21 cellular contexts compared by ENCODE assay signal in the genomic region with DNA sequence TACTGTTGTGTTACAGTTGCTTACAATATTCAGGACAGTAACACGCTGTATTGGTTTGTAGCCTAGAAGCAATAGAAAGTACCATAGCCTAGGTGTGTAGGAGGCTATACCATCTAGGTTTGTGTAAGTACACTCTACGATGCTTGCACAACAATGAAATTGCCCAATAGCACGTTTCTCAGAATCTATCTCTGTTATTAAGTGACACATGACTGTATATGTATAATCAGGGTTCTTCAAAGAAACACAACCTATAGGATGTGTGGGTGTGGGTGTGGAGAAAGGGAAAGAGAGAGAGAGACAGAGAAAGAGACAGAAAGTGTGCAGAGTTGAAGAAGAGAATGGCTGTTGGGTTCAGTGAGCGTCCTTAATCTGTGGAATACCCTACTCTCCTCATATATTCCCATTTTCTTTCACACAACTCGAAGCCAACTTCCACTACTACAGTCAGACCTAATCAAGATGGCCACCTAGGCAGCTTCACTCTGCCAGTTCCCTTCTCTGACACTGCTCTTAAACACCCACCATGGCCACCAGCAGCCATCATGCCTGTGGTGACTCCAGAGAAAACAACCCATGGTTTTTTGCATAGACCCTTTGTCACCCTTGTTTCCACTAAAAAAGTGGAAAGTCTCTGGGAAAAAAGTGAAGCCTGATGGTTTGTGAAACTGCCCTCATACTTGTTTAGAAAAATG. TPM values are rescaled to one million over a fixed set of nuclear protein-coding genes. Genes with fewer than 3 reads are reported as not detected.
DNase-seq lines count a peak whose midpoint lies in the region; ATAC-seq and TF ChIP-seq lines count a peak whose summit lies in the region.
"Had no signal": no experiment of that assay in that cellular context is flagged by ENCODE, and none has a peak within 500 bp of the region (broad histone marks: within the 10 kb centered on the region; RNA-seq: fewer than 3 reads in every experiment).

No MANE protein-coding gene starts in this region.

- no peaks in the 10 kb centered on the region for H3K4me1 ChIP-seq in aorta (ENCODE audit: control insufficient read depth in 1 of 2, insufficient read depth in 2 of 2, low read length in 2 of 2)
- H3K4me1 ChIP-seq: A549, HAP-1 had no signal

- no peak for DNase-seq in natural killer cell treated with Interleukin-12 subunit alpha and Interleukin-12 subunit beta and Interleukin-15 and Interleukin-18, amount 100 ng/mL, for 72 hours (ENCODE audit: low spot score)
- DNase-seq in natural killer cell (no peak), posterior cingulate gyrus (no peak), aorta (no peak), NOMO-1 treated with dmso at 0.1 percent for 144 hours (lab: John Stamatoyannopoulos, UW; ENCODE audit: unreplicated experiment) (no peak)
- DNase-seq: CD4-positive, alpha-beta memory T cell; DMS153; GDM1; NCI-H1092 treated with DMSO at 0.1 percent for 48 hours; NCI-H146; NCI-H2029 treated with DMSO at 0.1 percent for 48 hours; NCI-H2171 treated with DMSO at 0.1 percent for 48 hours; NCI-H446 treated with DMSO at 0.1 percent for 48 hours; NCI-H69; Right ventricle myocardium superior had no signal

- no peak overlapping the region for H3K27ac ChIP-seq in aorta (ENCODE audit: low read depth in 1 of 2, low read length in 2 of 2)
- H3K27ac ChIP-seq: A549, SK-N-MC had no signal

- H3K36me3 Mint-ChIP-seq in natural killer cell treated with Interleukin-12 subunit alpha and Interleukin-12 subunit beta and Interleukin-15 and Interleukin-18, amount 100 ng/mL, for 72 hours = no peaks in the 10 kb centered on the region
- H3K36me3 Mint-ChIP-seq in natural killer cell = no peaks in the 10 kb centered on the region
- no peaks in the 10 kb centered on the region for H3K36me3 Mint-ChIP-seq in activated T-helper 17 cell treated with anti-CD3 and anti-CD28 coated beads, Interleukin-2, amount 50 U/mL, for 72 hours (ENCODE audit: low read depth)

- no peaks in the 10 kb centered on the region for H3K9me3 ChIP-seq in aorta (ENCODE audit: control insufficient read depth, low read length)

- H3K4me3 Mint-ChIP-seq in natural killer cell treated with Interleukin-12 subunit alpha and Interleukin-12 subunit beta and Interleukin-15 and Interleukin-18, amount 100 ng/mL, for 72 hours = peak overlapping the region; percentile 19
- H3K4me3 Mint-ChIP-seq in natural killer cell = no peak overlapping the region
- H3K4me3 Mint-ChIP-seq in activated T-helper 17 cell treated with anti-CD3 and anti-CD28 coated beads, Interleukin-2, amount 50 U/mL, for 72 hours = no peak overlapping the region
- H3K4me3 Mint-ChIP-seq: CD4-positive, alpha-beta memory T cell had no signal

- peaks cover 7 to 10% of the 10 kb centered on the region in 2 donors for H3K4me1 Mint-ChIP-seq in natural killer cell treated with Interleukin-12 subunit alpha and Interleukin-12 subunit beta and Interleukin-15 and Interleukin-18, amount 100 ng/mL, for 72 hours (ENCODE audit: low read depth in 2 of 2)
- no peaks in the 10 kb centered on the region for H3K4me1 Mint-ChIP-seq in natural killer cell
- no peaks in the 10 kb centered on the region for H3K4me1 Mint-ChIP-seq in activated T-helper 17 cell treated with anti-CD3 and anti-CD28 coated beads, Interleukin-2, amount 50 U/mL, for 72 hours

- intact Hi-C loops in natural killer cell (cut with micrococcal nuclease) (loop anchor here (10.0 kb wide), 2 partner anchors 64 to 546 kb away; a partner anchor contains a TSS), posterior cingulate gyrus (cut with DNase I) (no loop called here), aorta (cut with DNase I) (loop anchor here in 1 of 2 donors (10.0 kb wide), 1 partner anchor 64 kb away; no protein-coding TSS in a partner anchor)

- H3K27me3 Mint-ChIP-seq in natural killer cell treated with Interleukin-12 subunit alpha and Interleukin-12 subunit beta and Interleukin-15 and Interleukin-18, amount 100 ng/mL, for 72 hours = no peaks in the 10 kb centered on the region
- H3K27me3 Mint-ChIP-seq in natural killer cell (ENCODE audit: low read depth in 2 of 2) = no peaks in the 10 kb centered on the region
- H3K27me3 Mint-ChIP-seq in activated T-helper 17 cell treated with anti-CD3 and anti-CD28 coated beads, Interleukin-2, amount 50 U/mL, for 72 hours = no peaks in the 10 kb centered on the region
- H3K27me3 Mint-ChIP-seq: CD4-positive, alpha-beta memory T cell had no signal

- 90 to 94% methylated on average over 5 of the region's 5 CpGs for WGBS in aorta, 2 donors

- no peak overlapping the region for H3K4me3 ChIP-seq in aorta (ENCODE audit: low read length in 2 of 2)
- H3K4me3 ChIP-seq: A549, HAP-1, SK-N-MC had no signal

- no peak for TF ChIP-seq CTCF in natural killer cell (IDR thresholded peaks at IDR 0.05)

- H3K36me3 ChIP-seq in aorta (ENCODE audit: control insufficient read depth in 1 of 2, insufficient read depth in 2 of 2, low read length in 1 of 2) = no peaks in the 10 kb centered on the region
- H3K36me3 ChIP-seq: HAP-1 had no signal

- no peaks in the 10 kb centered on the region for H3K27me3 ChIP-seq in aorta (ENCODE audit: control insufficient read depth in 1 of 2, insufficient read depth in 2 of 2, low read length in 1 of 2)

- ATAC-seq in natural killer cell treated with Interleukin-12 subunit alpha and Interleukin-12 subunit beta and Interleukin-15 and Interleukin-18, amount 100 ng/mL, for 72 hours = peak; percentile 65 to 75
- ATAC-seq in natural killer cell (no peak), esophagus mucosa (peak; percentile 54), aorta (ENCODE audit: low FRiP score) (no peak), GM21447 (IDR thresholded peaks at IDR 0.05; ENCODE audit: unreplicated experiment) (no peak)
- ATAC-seq in activated T-helper 17 cell treated with anti-CD3 and anti-CD28 coated beads, Interleukin-2, amount 50 U/mL, for 72 hours (replicated peaks) = peak; percentile 19
- ATAC-seq: A549 had no signal

- H3K9me3 Mint-ChIP-seq in natural killer cell treated with Interleukin-12 subunit alpha and Interleukin-12 subunit beta and Interleukin-15 and Interleukin-18, amount 100 ng/mL, for 72 hours = no peaks in the 10 kb centered on the region
- H3K9me3 Mint-ChIP-seq in natural killer cell = no peaks in the 10 kb centered on the region
- no peaks in the 10 kb centered on the region for H3K9me3 Mint-ChIP-seq in activated T-helper 17 cell treated with anti-CD3 and anti-CD28 coated beads, Interleukin-2, amount 50 U/mL, for 72 hours

- peak overlapping the region in 1 of 2 donors; percentile 24 for H3K27ac Mint-ChIP-seq in natural killer cell treated with Interleukin-12 subunit alpha and Interleukin-12 subunit beta and Interleukin-15 and Interleukin-18, amount 100 ng/mL, for 72 hours
- H3K27ac Mint-ChIP-seq in natural killer cell = no peak overlapping the region
- no peak overlapping the region for H3K27ac Mint-ChIP-seq in activated T-helper 17 cell treated with anti-CD3 and anti-CD28 coated beads, Interleukin-2, amount 50 U/mL, for 72 hours

RNA-seq across cellular contexts. Expression of a gene that starts 5.8 kb away (rescaled TPM):
- 100 to 1,000 TPM; 126 to 128 TPM for total RNA-seq in natural killer cell treated with Interleukin-12 subunit alpha and Interleukin-12 subunit beta and Interleukin-15 and Interleukin-18, amount 100 ng/mL, for 72 hours
- total RNA-seq in natural killer cell = 10 to 100 TPM; 50.4 to 72.8 (median 60.1) TPM
- 10 to 100 TPM; 87.8 to 95.0 TPM for total RNA-seq in activated T-helper 17 cell treated with anti-CD3 and anti-CD28 coated beads, Interleukin-2, amount 50 U/mL, for 72 hours
- total RNA-seq in esophagus mucosa = 44.5 TPM
- total RNA-seq in aorta = 10 to 100 TPM; 65.4 to 70.7 TPM
- 10 to 100 TPM; 16.0 to 16.2 TPM for polyA plus RNA-seq in aorta

Comparison
In these comparisons a context has a peak if more than half of its experiments do, and no peak if none do; other contexts are left out.
1. ATAC-seq: peak in natural killer cell treated with Interleukin-12 subunit alpha and Interleukin-12 subunit beta and Interleukin-15 and Interleukin-18, amount 100 ng/mL, for 72 hours (2 of 2), activated T-helper 17 cell treated with anti-CD3 and anti-CD28 coated beads, Interleukin-2, amount 50 U/mL, for 72 hours (single experiment) and esophagus mucosa (single experiment); none in natural killer cell (0 of 3), aorta (single experiment) and GM21447 (single experiment).